ENCODE assay signal across 8 cellular contexts in the genomic region with DNA sequence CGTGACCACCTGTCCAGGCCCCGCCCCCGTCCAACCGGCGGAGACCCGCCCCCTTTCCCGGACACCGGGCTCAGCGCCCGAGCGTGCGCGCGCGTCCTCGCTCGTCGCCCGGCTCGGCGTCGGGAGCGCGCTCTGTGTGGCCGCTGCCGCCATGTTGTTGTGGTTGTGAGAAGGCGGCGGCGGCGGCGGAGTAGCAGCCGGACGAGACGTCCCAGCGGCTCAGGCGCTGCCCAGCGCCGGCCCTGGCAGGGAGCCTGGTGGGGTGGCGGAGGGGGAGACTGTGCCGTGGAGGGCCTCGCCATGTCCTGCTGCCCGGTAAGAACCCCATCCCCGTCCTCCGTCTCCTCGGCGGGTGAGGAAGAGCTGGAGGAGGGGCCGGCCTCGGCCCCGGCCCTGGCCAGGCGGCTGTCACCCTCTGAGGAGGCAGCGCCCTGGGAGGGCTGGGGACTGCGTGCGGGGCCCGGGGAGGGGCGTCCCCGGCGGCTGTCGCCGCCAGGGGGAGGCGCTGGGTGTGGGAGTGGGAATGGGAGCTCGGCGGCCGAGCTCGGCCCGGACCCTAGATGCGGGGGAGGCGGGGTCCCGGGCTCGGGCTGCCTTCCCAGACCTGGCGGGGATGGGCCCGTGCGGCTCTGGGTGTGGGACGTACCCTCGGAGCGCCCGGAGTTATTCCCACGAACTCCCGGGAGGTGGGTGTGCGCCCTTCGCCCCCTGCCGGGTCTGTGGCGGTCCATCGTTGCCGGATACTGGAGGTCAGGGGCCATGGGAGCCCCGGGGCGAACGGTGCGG. TPM values are rescaled to one million over a fixed set of nuclear protein-coding genes. Genes with fewer than 3 reads are reported as not detected.
DNase-seq lines count a peak whose midpoint lies in the region; ATAC-seq, FAIRE-seq and TF ChIP-seq lines count a peak whose summit lies in the region.

A gene (plus strand): TSS at position 130 of the 786 bp plus-strand sequence. CDS start 87,886 bp downstream, outside the sequence.

- H3K9me3 ChIP-seq in kidney (ENCODE audit: control insufficient read depth in 1 of 2, low read length in 2 of 2): no peaks in the 10 kb centered on the region

- peak within 1 kb of the TSS; percentile 84 to 85 for H3K4me3 ChIP-seq in kidney (ENCODE audit: low read length in 2 of 2)

- H3K4me1 ChIP-seq in kidney (ENCODE audit: control insufficient read depth in 1 of 2, insufficient read depth in 1 of 2, low read depth in 1 of 2, low read length in 2 of 2): peaks cover 2 to 11% of the 10 kb centered on the region in 2 donors

- peak; percentile 8 for TF ChIP-seq CTCF in kidney (IDR thresholded peaks at IDR 0.05; ENCODE audit: borderline replicate concordance, extremely low read depth, insufficient read depth)

- peak; percentile 63 for ATAC-seq in HG03066 (IDR thresholded peaks at IDR 0.05; ENCODE audit: low read depth, unreplicated experiment)

- FAIRE-seq in kidney (lab: Jason Lieb, UNC): no peak

- peak; percentile 65 for DNase-seq in SIG-M5 treated with dmso at 0.1 percent for 504 hours (lab: John Stamatoyannopoulos, UW; ENCODE audit: unreplicated experiment)
- DNase-seq in SIG-M5 (lab: John Stamatoyannopoulos, UW): no peak
- DNase-seq in NCI-H2227 treated with DMSO at 0.1 percent for 48 hours (lab: John Stamatoyannopoulos, UW): peak; percentile 62
- DNase-seq in activated CD4-positive, CD25-positive, alpha-beta regulatory T cell treated with anti-CD3 and anti-CD28 coated beads, Interleukin-2, amount 50 U/mL, for 72 hours: peak; percentile 98
- peak; percentile 88 for DNase-seq in cerebellar cortex (ENCODE audit: low spot score)
- peak; percentile 98 for DNase-seq in kidney
- DNase-seq in stimulated activated CD4-positive, alpha-beta T cell treated with anti-CD3 and anti-CD28 coated beads, Interleukin-15, amount 100 ng/mL, for 1 hour (ENCODE audit: low read depth in 1 of 2, low spot score in 1 of 2): peak; percentile 90 to 94

- intact Hi-C loops in kidney (cut with DNase I): no loop called here

- peak within 1 kb of the TSS; percentile 70 to 80 for H3K9ac ChIP-seq in kidney (ENCODE audit: low read length in 2 of 2)

- peak within 1 kb of the TSS; percentile 95 to 99 for H3K27ac ChIP-seq in kidney (ENCODE audit: low read depth in 2 of 2, low read length in 2 of 2)

- H3K36me3 ChIP-seq in kidney (ENCODE audit: control insufficient read depth in 1 of 2, insufficient read depth in 2 of 2, low read length in 2 of 2): no peaks in the 10 kb centered on the region

RNA-seq across cellular contexts. Expression of the gene that starts here (rescaled TPM):
- 56.2 TPM for total RNA-seq in kidney
- 9.6 TPM for polyA plus RNA-seq in kidney (ENCODE audit: insufficient read depth, low read depth, low replicate concordance)
